18 cellular contexts compared by ENCODE assay signal in the genomic region with DNA sequence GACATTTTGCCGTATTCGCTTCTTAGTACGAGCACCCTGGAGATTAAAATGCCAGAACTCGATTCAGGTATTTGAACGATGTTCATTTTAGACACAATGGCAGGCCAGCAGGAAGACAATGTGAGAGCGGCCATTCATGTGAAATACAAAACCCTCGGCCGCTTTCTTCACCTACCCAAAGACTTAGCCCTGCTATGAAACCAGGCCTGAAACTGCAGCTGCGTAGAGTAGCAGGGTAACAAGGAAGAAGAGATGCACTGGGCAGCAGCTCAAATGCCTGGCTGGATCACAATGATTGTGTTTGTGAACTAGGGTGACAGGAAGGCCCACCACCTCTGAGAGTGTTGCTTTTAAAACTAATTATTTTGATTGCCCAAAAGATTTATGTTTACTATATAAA.
DNase-seq lines count a peak whose midpoint lies in the region; ATAC-seq and TF ChIP-seq lines count a peak whose summit lies in the region.
"Had no signal": no experiment of that assay in that cellular context is flagged by ENCODE, and none has a peak within 500 bp of the region (broad histone marks: within the 10 kb centered on the region; RNA-seq: fewer than 3 reads in every experiment).

No MANE protein-coding gene starts in this region.

- CTCF ChIA-PET in WTC11 (lab: Charles Lee), result interaction anchor here (0.5 kb wide), 1 partner anchor 53 kb away, joined by 3 read pairs; no protein-coding TSS in a partner anchor
- CTCF ChIA-PET in CD8-positive, alpha-beta T cell (lab: Charles Lee), result no interaction called here

- no peak overlapping the region for H3K27ac Mint-ChIP-seq in WTC11
- no peak overlapping the region for H3K27ac Mint-ChIP-seq in CD8-positive, alpha-beta T cell
- H3K27ac Mint-ChIP-seq: CD4-positive, alpha-beta T cell had no signal

- no peak for TF ChIP-seq CTCF in WTC11 (IDR thresholded peaks at IDR 0.05)
- TF ChIP-seq CTCF in CD8-positive, alpha-beta T cell (IDR thresholded peaks at IDR 0.05), result no peak

- intact Hi-C loops in CD8-positive, alpha-beta T cell (cut with DNase I, micrococcal nuclease), result no loop called here

- H3K27me3 Mint-ChIP-seq in WTC11 (ENCODE audit: low read depth), result no peaks in the 10 kb centered on the region
- H3K27me3 Mint-ChIP-seq in CD8-positive, alpha-beta T cell (ENCODE audit: low read depth), result peaks cover 2% of the 10 kb centered on the region

- DNase-seq in NCI-H1417 (lab: John Stamatoyannopoulos, UW), result peak in 2 of 3 experiments; percentile 23 to 71
- DNase-seq in NCI-H1417 treated with DMSO at 0.1 percent for 48 hours (lab: John Stamatoyannopoulos, UW), result no peak
- no peak for DNase-seq in WTC11 (ENCODE audit: low spot score)
- DNase-seq in hippocampal formation (lab: John Stamatoyannopoulos, UW), result peak; percentile 44 to 72
- peak; percentile 62 for DNase-seq in putamen (ENCODE audit: low spot score)
- DNase-seq in CD8-positive, alpha-beta T cell, result no peak
- DNase-seq: BE2C; Calu3; CD4-positive, alpha-beta T cell; DMS53; NCI-H1048; NCI-H524 treated with DMSO at 0.1 percent for 48 hours; PC-9; SJCRH30 had no signal

- POLR2A ChIA-PET in WTC11 (lab: Charles Lee), result no interaction called here
- POLR2A ChIA-PET in CD8-positive, alpha-beta T cell (lab: Charles Lee), result no interaction called here

- no peaks in the 10 kb centered on the region for H3K36me3 Mint-ChIP-seq in WTC11
- no peaks in the 10 kb centered on the region for H3K36me3 Mint-ChIP-seq in CD8-positive, alpha-beta T cell

- no peak overlapping the region for H3K4me3 Mint-ChIP-seq in WTC11
- no peak overlapping the region for H3K4me3 Mint-ChIP-seq in CD8-positive, alpha-beta T cell
- H3K4me3 Mint-ChIP-seq: CD4-positive, alpha-beta T cell had no signal

- peak; percentile 24; the same call in 1 of the 2 replicates for ATAC-seq in WTC11
- no peak for ATAC-seq in CD8-positive, alpha-beta T cell
- no peak for ATAC-seq in GM18858 (IDR thresholded peaks at IDR 0.05; ENCODE audit: unreplicated experiment)
- no peak for ATAC-seq in GM18873 (IDR thresholded peaks at IDR 0.05; ENCODE audit: low FRiP score, unreplicated experiment)

- H3K4me3 ChIP-seq in CD8-positive, alpha-beta T cell (ENCODE audit: low read depth, low read length), result no peak overlapping the region
- H3K4me3 ChIP-seq: HAP-1, PC-9, SJCRH30 had no signal

- peaks cover 7% of the 10 kb centered on the region for H3K4me1 Mint-ChIP-seq in WTC11
- H3K4me1 Mint-ChIP-seq in CD8-positive, alpha-beta T cell (ENCODE audit: low read depth), result peaks cover 5% of the 10 kb centered on the region

- no peaks in the 10 kb centered on the region for H3K4me1 ChIP-seq in CD8-positive, alpha-beta T cell (ENCODE audit: insufficient read depth, low read length)
- H3K4me1 ChIP-seq: HAP-1, SJCRH30 had no signal

- H3K9me3 ChIP-seq in CD8-positive, alpha-beta T cell (ENCODE audit: low read length), result no peaks in the 10 kb centered on the region
- H3K9me3 ChIP-seq: BE2C, HAP-1, SJCRH30 had no signal

- H3K36me3 ChIP-seq in CD8-positive, alpha-beta T cell (ENCODE audit: insufficient read depth, low read length), result no peaks in the 10 kb centered on the region
- H3K36me3 ChIP-seq: BE2C, HAP-1 had no signal

- no peaks in the 10 kb centered on the region for H3K27me3 ChIP-seq in CD8-positive, alpha-beta T cell (ENCODE audit: insufficient read depth, low read length)
- H3K27me3 ChIP-seq: BE2C, SJCRH30 had no signal

- H3K9me3 Mint-ChIP-seq in WTC11, result no peaks in the 10 kb centered on the region
- no peaks in the 10 kb centered on the region for H3K9me3 Mint-ChIP-seq in CD8-positive, alpha-beta T cell
- H3K9me3 Mint-ChIP-seq: CD4-positive, alpha-beta T cell had no signal

- H3K27ac ChIP-seq in CD8-positive, alpha-beta T cell (ENCODE audit: low read depth, low read length), result no peak overlapping the region
- H3K27ac ChIP-seq: 22Rv1, PC-9, SJCRH30 had no signal

TF ChIP-seq in WTC11, 78 proteins besides CTCF, POLR2A, EP300 and RAD21:
- TF ChIP-seq ESRRA (CRISPR knock-in tag; IDR thresholded peaks at IDR 0.05; ENCODE audit: borderline replicate concordance) (no peak), SMAD4 (CRISPR knock-in tag; IDR thresholded peaks at IDR 0.05) (no peak), KAT7 (CRISPR knock-in tag; IDR thresholded peaks at IDR 0.05; ENCODE audit: borderline replicate concordance) (no peak), RORB (CRISPR knock-in tag; IDR thresholded peaks at IDR 0.05) (no peak), NFE2L1 (CRISPR knock-in tag; IDR thresholded peaks at IDR 0.05) (no peak), ZBTB21 (CRISPR knock-in tag; IDR thresholded peaks at IDR 0.05; ENCODE audit: borderline replicate concordance) (no peak), CREM (CRISPR knock-in tag; IDR thresholded peaks at IDR 0.05) (no peak), ZNF423 (CRISPR knock-in tag; IDR thresholded peaks at IDR 0.05) (no peak), FOXK1 (CRISPR knock-in tag; IDR thresholded peaks at IDR 0.05) (no peak), SP1 (CRISPR knock-in tag; conservative IDR thresholded peaks at IDR 0.05) (no peak), GABPB1 (CRISPR knock-in tag; IDR thresholded peaks at IDR 0.05) (no peak), OVOL2 (CRISPR knock-in tag; IDR thresholded peaks at IDR 0.05; ENCODE audit: borderline replicate concordance) (no peak), GTF2I (CRISPR knock-in tag; conservative IDR thresholded peaks at IDR 0.05) (no peak)
- TF ChIP-seq, protein P1, sequence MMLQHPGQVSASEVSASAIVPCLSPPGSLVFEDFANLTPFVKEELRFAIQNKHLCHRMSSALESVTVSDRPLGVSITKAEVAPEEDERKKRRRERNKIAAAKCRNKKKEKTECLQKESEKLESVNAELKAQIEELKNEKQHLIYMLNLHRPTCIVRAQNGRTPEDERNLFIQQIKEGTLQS (CRISPR knock-in tag; conservative IDR thresholded peaks at IDR 0.05), result no peak
- TF ChIP-seq, protein P2, sequence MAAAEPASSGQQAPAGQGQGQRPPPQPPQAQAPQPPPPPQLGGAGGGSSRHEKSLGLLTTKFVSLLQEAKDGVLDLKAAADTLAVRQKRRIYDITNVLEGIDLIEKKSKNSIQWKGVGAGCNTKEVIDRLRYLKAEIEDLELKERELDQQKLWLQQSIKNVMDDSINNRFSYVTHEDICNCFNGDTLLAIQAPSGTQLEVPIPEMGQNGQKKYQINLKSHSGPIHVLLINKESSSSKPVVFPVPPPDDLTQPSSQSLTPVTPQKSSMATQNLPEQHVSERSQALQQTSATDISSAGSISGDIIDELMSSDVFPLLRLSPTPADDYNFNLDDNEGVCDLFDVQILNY (CRISPR knock-in tag; IDR thresholded peaks at IDR 0.05), result no peak
- TF ChIP-seq, protein P3, sequence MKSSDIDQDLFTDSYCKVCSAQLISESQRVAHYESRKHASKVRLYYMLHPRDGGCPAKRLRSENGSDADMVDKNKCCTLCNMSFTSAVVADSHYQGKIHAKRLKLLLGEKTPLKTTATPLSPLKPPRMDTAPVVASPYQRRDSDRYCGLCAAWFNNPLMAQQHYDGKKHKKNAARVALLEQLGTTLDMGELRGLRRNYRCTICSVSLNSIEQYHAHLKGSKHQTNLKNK (CRISPR knock-in tag; IDR thresholded peaks at IDR 0.05), result no peak
- TF ChIP-seq, protein P4, sequence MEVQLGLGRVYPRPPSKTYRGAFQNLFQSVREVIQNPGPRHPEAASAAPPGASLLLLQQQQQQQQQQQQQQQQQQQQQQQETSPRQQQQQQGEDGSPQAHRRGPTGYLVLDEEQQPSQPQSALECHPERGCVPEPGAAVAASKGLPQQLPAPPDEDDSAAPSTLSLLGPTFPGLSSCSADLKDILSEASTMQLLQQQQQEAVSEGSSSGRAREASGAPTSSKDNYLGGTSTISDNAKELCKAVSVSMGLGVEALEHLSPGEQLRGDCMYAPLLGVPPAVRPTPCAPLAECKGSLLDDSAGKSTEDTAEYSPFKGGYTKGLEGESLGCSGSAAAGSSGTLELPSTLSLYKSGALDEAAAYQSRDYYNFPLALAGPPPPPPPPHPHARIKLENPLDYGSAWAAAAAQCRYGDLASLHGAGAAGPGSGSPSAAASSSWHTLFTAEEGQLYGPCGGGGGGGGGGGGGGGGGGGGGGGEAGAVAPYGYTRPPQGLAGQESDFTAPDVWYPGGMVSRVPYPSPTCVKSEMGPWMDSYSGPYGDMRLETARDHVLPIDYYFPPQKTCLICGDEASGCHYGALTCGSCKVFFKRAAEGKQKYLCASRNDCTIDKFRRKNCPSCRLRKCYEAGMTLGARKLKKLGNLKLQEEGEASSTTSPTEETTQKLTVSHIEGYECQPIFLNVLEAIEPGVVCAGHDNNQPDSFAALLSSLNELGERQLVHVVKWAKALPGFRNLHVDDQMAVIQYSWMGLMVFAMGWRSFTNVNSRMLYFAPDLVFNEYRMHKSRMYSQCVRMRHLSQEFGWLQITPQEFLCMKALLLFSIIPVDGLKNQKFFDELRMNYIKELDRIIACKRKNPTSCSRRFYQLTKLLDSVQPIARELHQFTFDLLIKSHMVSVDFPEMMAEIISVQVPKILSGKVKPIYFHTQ (CRISPR knock-in tag; IDR thresholded peaks at IDR 0.05), result no peak

Comparison
In these comparisons a context has a peak if more than half of its experiments do, and no peak if none do; other contexts are left out.
1. DNase-seq: peak in NCI-H1417 (2 of 3), hippocampal formation (2 of 2) and putamen (single experiment); none in NCI-H1417 treated with DMSO at 0.1 percent for 48 hours (single experiment), WTC11 (single experiment) and CD8-positive, alpha-beta T cell (0 of 7).